ENCODE assay signal across 1 cellular context in the genomic region with DNA sequence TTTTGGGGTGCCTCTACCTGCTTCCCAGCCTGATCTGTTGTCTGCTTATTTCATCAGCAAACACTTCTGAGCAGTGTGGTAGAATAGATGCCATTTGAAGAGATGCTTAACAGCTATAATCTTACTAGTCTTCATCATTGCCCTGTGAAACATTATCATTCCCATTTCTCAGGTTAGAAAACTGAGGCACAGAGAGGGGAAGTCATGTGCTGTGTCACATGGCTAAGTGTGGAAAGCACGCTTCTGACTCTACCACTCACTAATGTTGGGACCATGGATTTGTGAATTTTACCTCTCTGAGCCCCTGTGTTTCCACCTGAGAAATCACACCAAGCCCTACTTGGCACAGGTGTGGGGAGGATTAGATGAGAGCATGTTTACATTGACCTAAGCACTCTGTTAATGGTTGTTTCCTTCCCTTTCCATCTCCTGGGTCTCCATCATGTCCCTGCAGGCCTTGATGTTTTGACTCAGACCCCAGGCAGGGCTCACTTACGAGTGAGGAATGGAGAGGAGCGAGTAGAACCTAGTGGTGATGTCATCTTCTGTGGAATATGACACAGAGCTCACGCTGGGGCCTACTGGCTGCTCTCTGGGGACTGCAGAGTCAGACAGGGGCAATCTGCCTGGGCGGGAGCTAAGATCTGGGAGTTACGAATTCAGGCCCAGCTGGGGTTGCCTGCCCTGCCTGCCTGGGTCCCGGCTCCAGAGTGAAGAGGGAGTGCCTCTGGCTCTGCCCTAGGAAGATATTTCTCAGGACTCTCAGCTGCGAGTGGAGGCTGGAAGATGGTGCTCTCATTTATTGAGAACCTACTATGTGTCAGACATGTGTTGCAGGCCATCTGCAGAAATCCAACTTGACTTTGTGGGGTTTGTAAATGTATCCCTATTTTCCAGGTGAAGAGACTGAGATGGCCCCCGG.
TF ChIP-seq lines count a peak whose summit lies in the region.

No MANE protein-coding gene starts in this region.

TF ChIP-seq in HEK293, 187 proteins besides CTCF, POLR2A, EP300 and RAD21 (continued from another document and continues in another):
- TF ChIP-seq, protein P1, sequence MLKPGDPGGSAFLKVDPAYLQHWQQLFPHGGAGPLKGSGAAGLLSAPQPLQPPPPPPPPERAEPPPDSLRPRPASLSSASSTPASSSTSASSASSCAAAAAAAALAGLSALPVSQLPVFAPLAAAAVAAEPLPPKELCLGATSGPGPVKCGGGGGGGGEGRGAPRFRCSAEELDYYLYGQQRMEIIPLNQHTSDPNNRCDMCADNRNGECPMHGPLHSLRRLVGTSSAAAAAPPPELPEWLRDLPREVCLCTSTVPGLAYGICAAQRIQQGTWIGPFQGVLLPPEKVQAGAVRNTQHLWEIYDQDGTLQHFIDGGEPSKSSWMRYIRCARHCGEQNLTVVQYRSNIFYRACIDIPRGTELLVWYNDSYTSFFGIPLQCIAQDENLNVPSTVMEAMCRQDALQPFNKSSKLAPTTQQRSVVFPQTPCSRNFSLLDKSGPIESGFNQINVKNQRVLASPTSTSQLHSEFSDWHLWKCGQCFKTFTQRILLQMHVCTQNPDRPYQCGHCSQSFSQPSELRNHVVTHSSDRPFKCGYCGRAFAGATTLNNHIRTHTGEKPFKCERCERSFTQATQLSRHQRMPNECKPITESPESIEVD (tag by site-specific recombination; IDR thresholded peaks at IDR 0.05): no peak
- no peak for TF ChIP-seq ZNF792 (tag by site-specific recombination; IDR thresholded peaks at IDR 0.05)
- no peak for TF ChIP-seq ZFP41 (tag by site-specific recombination; IDR thresholded peaks at IDR 0.05; ENCODE audit: borderline replicate concordance)
- TF ChIP-seq, protein P2, sequence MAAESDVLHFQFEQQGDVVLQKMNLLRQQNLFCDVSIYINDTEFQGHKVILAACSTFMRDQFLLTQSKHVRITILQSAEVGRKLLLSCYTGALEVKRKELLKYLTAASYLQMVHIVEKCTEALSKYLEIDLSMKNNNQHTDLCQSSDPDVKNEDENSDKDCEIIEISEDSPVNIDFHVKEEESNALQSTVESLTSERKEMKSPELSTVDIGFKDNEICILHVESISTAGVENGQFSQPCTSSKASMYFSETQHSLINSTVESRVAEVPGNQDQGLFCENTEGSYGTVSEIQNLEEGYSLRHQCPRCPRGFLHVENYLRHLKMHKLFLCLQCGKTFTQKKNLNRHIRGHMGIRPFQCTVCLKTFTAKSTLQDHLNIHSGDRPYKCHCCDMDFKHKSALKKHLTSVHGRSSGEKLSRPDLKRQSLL (tag by site-specific recombination; IDR thresholded peaks at IDR 0.05): peak; percentile 58
- TF ChIP-seq ZNF423 (tag by site-specific recombination; IDR thresholded peaks at IDR 0.05): peak; percentile 81
- no peak for TF ChIP-seq ZNF10 (tag by site-specific recombination; IDR thresholded peaks at IDR 0.05)
- no peak for TF ChIP-seq ZNF37A (tag by site-specific recombination; IDR thresholded peaks at IDR 0.05)
- peak; percentile 91 for TF ChIP-seq GLIS1 (tag by site-specific recombination; IDR thresholded peaks at IDR 0.05)
- no peak for TF ChIP-seq ZFP3 (tag by site-specific recombination; IDR thresholded peaks at IDR 0.05; ENCODE audit: low read depth)
- peak; percentile 54; the same call in 1 of the 2 replicates for TF ChIP-seq GLIS2 (tag by site-specific recombination; IDR thresholded peaks at IDR 0.05)
- TF ChIP-seq, protein P3, sequence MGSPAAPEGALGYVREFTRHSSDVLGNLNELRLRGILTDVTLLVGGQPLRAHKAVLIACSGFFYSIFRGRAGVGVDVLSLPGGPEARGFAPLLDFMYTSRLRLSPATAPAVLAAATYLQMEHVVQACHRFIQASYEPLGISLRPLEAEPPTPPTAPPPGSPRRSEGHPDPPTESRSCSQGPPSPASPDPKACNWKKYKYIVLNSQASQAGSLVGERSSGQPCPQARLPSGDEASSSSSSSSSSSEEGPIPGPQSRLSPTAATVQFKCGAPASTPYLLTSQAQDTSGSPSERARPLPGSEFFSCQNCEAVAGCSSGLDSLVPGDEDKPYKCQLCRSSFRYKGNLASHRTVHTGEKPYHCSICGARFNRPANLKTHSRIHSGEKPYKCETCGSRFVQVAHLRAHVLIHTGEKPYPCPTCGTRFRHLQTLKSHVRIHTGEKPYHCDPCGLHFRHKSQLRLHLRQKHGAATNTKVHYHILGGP (tag by site-specific recombination; IDR thresholded peaks at IDR 0.05): no peak
- TF ChIP-seq ZNF501 (tag by site-specific recombination; IDR thresholded peaks at IDR 0.05): no peak
- peak; percentile 73 for TF ChIP-seq ZNF664 (tag by site-specific recombination; IDR thresholded peaks at IDR 0.05)
- peak; percentile 95 for TF ChIP-seq ZNF629 (tag by site-specific recombination; IDR thresholded peaks at IDR 0.05)
- no peak for TF ChIP-seq ZNF510 (tag by site-specific recombination; IDR thresholded peaks at IDR 0.05; ENCODE audit: insufficient replicate concordance)
- no peak for TF ChIP-seq KLF7 (tag by site-specific recombination; IDR thresholded peaks at IDR 0.05; ENCODE audit: borderline replicate concordance)
- no peak for TF ChIP-seq ZNF202 (tag by site-specific recombination; IDR thresholded peaks at IDR 0.05; ENCODE audit: borderline replicate concordance)
- no peak for TF ChIP-seq OVOL3 (tag by site-specific recombination; IDR thresholded peaks at IDR 0.05)
- TF ChIP-seq KLF1 (tag by site-specific recombination; IDR thresholded peaks at IDR 0.05): peak; percentile 39; the same call in 1 of the 2 replicates
- TF ChIP-seq HOXD13 (CRISPR knock-in tag; IDR thresholded peaks at IDR 0.05; ENCODE audit: borderline replicate concordance): no peak
- TF ChIP-seq ZNF114 (tag by site-specific recombination; IDR thresholded peaks at IDR 0.05): no peak
- TF ChIP-seq YY1 (tag by site-specific recombination; IDR thresholded peaks at IDR 0.05): no peak
- no peak for TF ChIP-seq ZNF596 (tag by site-specific recombination; IDR thresholded peaks at IDR 0.05)
- no peak for TF ChIP-seq KLF10 (tag by site-specific recombination; IDR thresholded peaks at IDR 0.05)
- no peak for TF ChIP-seq ZNF585B (tag by site-specific recombination; IDR thresholded peaks at IDR 0.05)
- peak; percentile 87 for TF ChIP-seq ZBTB17 (tag by site-specific recombination; IDR thresholded peaks at IDR 0.05)
- TF ChIP-seq ZNF544 (tag by site-specific recombination; IDR thresholded peaks at IDR 0.05): no peak
- no peak for TF ChIP-seq SALL2 (tag by site-specific recombination; IDR thresholded peaks at IDR 0.05; ENCODE audit: borderline replicate concordance)
- no peak for TF ChIP-seq ZNF354C (tag by site-specific recombination; IDR thresholded peaks at IDR 0.05; ENCODE audit: borderline replicate concordance, low read depth)
- TF ChIP-seq, protein P4, sequence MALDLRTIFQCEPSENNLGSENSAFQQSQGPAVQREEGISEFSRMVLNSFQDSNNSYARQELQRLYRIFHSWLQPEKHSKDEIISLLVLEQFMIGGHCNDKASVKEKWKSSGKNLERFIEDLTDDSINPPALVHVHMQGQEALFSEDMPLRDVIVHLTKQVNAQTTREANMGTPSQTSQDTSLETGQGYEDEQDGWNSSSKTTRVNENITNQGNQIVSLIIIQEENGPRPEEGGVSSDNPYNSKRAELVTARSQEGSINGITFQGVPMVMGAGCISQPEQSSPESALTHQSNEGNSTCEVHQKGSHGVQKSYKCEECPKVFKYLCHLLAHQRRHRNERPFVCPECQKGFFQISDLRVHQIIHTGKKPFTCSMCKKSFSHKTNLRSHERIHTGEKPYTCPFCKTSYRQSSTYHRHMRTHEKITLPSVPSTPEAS (tag by site-specific recombination; IDR thresholded peaks at IDR 0.05): no peak
- TF ChIP-seq ZNF677 (tag by site-specific recombination; IDR thresholded peaks at IDR 0.05): no peak
- TF ChIP-seq ZNF670 (tag by site-specific recombination; IDR thresholded peaks at IDR 0.05; ENCODE audit: low read depth): no peak
- TF ChIP-seq ZNF843 (tag by site-specific recombination; IDR thresholded peaks at IDR 0.05): no peak
- no peak for TF ChIP-seq GLI4 (tag by site-specific recombination; IDR thresholded peaks at IDR 0.05)
- no peak for TF ChIP-seq ZNF623 (tag by site-specific recombination; IDR thresholded peaks at IDR 0.05)
- TF ChIP-seq ZNF335 (tag by site-specific recombination; conservative IDR thresholded peaks at IDR 0.05): peak; percentile 95
- TF ChIP-seq, protein P5, sequence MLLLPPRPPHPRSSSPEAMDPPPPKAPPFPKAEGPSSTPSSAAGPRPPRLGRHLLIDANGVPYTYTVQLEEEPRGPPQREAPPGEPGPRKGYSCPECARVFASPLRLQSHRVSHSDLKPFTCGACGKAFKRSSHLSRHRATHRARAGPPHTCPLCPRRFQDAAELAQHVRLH (tag by site-specific recombination; IDR thresholded peaks at IDR 0.05): no peak
- TF ChIP-seq, protein P6, sequence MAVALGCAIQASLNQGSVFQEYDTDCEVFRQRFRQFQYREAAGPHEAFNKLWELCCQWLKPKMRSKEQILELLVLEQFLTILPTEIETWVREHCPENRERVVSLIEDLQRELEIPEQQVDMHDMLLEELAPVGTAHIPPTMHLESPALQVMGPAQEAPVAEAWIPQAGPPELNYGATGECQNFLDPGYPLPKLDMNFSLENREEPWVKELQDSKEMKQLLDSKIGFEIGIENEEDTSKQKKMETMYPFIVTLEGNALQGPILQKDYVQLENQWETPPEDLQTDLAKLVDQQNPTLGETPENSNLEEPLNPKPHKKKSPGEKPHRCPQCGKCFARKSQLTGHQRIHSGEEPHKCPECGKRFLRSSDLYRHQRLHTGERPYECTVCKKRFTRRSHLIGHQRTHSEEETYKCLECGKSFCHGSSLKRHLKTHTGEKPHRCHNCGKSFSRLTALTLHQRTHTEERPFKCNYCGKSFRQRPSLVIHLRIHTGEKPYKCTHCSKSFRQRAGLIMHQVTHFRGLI (tag by site-specific recombination; IDR thresholded peaks at IDR 0.05): no peak
- TF ChIP-seq ZNF214 (tag by site-specific recombination; IDR thresholded peaks at IDR 0.05; ENCODE audit: borderline replicate concordance): no peak
- no peak for TF ChIP-seq ZNF791 (tag by site-specific recombination; IDR thresholded peaks at IDR 0.05)
- TF ChIP-seq ZNF169 (tag by site-specific recombination; IDR thresholded peaks at IDR 0.05): no peak
- TF ChIP-seq ZBTB7A (tag by site-specific recombination; IDR thresholded peaks at IDR 0.05; ENCODE audit: low read depth): no peak
- TF ChIP-seq ZNF514 (tag by site-specific recombination; IDR thresholded peaks at IDR 0.05): no peak
- TF ChIP-seq, protein P7, sequence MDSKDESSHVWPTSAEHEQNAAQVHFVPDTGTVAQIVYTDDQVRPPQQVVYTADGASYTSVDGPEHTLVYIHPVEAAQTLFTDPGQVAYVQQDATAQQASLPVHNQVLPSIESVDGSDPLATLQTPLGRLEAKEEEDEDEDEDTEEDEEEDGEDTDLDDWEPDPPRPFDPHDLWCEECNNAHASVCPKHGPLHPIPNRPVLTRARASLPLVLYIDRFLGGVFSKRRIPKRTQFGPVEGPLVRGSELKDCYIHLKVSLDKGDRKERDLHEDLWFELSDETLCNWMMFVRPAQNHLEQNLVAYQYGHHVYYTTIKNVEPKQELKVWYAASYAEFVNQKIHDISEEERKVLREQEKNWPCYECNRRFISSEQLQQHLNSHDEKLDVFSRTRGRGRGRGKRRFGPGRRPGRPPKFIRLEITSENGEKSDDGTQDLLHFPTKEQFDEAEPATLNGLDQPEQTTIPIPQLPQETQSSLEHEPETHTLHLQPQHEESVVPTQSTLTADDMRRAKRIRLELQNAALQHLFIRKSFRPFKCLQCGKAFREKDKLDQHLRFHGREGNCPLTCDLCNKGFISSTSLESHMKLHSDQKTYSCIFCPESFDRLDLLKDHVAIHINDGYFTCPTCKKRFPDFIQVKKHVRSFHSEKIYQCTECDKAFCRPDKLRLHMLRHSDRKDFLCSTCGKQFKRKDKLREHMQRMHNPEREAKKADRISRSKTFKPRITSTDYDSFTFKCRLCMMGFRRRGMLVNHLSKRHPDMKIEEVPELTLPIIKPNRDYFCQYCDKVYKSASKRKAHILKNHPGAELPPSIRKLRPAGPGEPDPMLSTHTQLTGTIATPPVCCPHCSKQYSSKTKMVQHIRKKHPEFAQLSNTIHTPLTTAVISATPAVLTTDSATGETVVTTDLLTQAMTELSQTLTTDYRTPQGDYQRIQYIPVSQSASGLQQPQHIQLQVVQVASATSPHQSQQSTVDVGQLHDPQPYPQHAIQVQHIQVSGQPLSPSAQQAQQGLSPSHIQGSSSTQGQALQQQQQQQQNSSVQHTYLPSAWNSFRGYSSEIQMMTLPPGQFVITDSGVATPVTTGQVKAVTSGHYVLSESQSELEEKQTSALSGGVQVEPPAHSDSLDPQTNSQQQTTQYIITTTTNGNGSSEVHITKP (tag by site-specific recombination; IDR thresholded peaks at IDR 0.05): peak; percentile 71
- TF ChIP-seq ZBTB21 (tag by site-specific recombination; IDR thresholded peaks at IDR 0.05): peak; percentile 90
- TF ChIP-seq, protein P8, sequence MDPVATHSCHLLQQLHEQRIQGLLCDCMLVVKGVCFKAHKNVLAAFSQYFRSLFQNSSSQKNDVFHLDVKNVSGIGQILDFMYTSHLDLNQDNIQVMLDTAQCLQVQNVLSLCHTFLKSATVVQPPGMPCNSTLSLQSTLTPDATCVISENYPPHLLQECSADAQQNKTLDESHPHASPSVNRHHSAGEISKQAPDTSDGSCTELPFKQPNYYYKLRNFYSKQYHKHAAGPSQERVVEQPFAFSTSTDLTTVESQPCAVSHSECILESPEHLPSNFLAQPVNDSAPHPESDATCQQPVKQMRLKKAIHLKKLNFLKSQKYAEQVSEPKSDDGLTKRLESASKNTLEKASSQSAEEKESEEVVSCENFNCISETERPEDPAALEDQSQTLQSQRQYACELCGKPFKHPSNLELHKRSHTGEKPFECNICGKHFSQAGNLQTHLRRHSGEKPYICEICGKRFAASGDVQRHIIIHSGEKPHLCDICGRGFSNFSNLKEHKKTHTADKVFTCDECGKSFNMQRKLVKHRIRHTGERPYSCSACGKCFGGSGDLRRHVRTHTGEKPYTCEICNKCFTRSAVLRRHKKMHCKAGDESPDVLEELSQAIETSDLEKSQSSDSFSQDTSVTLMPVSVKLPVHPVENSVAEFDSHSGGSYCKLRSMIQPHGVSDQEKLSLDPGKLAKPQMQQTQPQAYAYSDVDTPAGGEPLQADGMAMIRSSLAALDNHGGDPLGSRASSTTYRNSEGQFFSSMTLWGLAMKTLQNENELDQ (tag by site-specific recombination; IDR thresholded peaks at IDR 0.05; ENCODE audit: low read depth): no peak
